8 cellular contexts compared by ENCODE assay signal in the genomic region with DNA sequence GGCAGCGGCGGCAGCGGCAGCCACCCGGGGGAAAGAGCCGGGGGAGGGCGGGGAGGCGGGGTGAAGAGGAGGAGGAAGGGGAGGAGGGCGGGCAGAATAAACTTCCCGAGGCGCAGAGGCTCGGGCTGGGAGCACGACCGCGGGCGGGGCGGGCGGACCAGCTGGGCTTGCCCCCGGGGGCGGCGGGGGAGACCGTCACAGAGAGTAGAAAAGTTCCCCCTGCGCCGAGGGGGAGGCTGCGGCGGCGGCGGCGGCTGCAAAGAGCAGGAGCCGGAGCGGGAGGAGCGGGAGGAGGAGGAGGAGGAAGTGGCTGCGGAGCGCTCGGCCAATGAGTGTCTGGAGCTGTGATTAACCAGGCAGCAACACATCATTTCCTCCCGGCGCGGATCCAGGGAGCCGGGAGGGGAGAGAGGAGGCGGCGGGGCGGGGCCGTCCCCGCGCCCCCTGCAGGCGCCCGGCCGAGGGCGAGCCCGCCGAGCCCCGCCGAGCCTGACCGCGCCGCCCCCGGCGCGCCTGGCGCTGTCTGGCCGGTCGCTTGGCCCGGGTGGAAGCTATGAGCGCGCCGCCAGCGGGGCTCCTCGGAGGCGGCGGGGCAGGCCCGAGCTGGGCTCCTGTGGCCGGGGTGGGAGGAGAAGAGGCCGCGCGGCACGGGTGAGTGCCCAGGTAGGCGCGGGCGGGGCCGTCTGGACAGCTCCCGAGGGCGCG. TPM values are rescaled to one million over a fixed set of nuclear protein-coding genes. Genes with fewer than 3 reads are reported as not detected.
A peak's percentile ranks its signal among the peaks of the same experiment; 100 is the strongest.
DNase-seq lines count a peak whose midpoint lies in the region; ATAC-seq and TF ChIP-seq lines count a peak whose summit lies in the region.

ACVR1 (minus strand) TSS at position 265 of the 705 bp plus-strand sequence. CDS start 76,837 bp downstream, outside the sequence.

- H3K4me3 ChIP-seq in DOHH2 (ENCODE audit: low read length): peak within 1 kb of the TSS; percentile 78
- H3K4me3 ChIP-seq in GM23338: peak within 1 kb of the TSS; percentile 90
- H3K4me3 ChIP-seq in fibroblast of pulmonary artery (replicated peaks; ENCODE audit: low read depth, low read length): peak within 1 kb of the TSS; percentile 72

- no peaks in the 10 kb centered on the region; the same call in 2 of the 3 replicates for H3K9me3 Mint-ChIP-seq in GM23338
- H3K9me3 Mint-ChIP-seq in natural killer cell: no peaks in the 10 kb centered on the region

- H3K4me2 ChIP-seq in DOHH2 (ENCODE audit: low read length) (peak within 1 kb of the TSS; percentile 95), GM23338 (peak within 1 kb of the TSS; percentile 95)

- TF ChIP-seq CTCF in DOHH2 (IDR thresholded peaks at IDR 0.05; ENCODE audit: low read depth, low read length, poor library complexity, severe bottlenecking): no peak
- peak in 1 of 2 experiments; percentile 11; a peak in 1 of 4 replicates for TF ChIP-seq CTCF in GM23338 (conservative IDR thresholded peaks at IDR 0.05; ENCODE audit: low read depth in 2 of 2)
- no peak for TF ChIP-seq CTCF in fibroblast of pulmonary artery (IDR thresholded peaks at IDR 0.05; ENCODE audit: low read length, missing control alignments)
- peak; percentile 14 for TF ChIP-seq CTCF in natural killer cell (IDR thresholded peaks at IDR 0.05)

- H3K9me2 ChIP-seq in DOHH2 (replicated peaks; ENCODE audit: control insufficient read depth, low read length): no peaks in the 10 kb centered on the region
- no peaks in the 10 kb centered on the region for H3K9me2 ChIP-seq in GM23338 (ENCODE audit: insufficient read depth)

- no peaks in the 10 kb centered on the region for H3K36me3 ChIP-seq in DOHH2 (ENCODE audit: control insufficient read depth, low read length)
- H3K36me3 ChIP-seq in GM23338 (ENCODE audit: insufficient read depth): no peaks in the 10 kb centered on the region

- no peaks in the 10 kb centered on the region; the same call in 2 of the 3 replicates for H3K36me3 Mint-ChIP-seq in GM23338 (ENCODE audit: low read depth)
- H3K36me3 Mint-ChIP-seq in natural killer cell: no peaks in the 10 kb centered on the region

- H3K27ac Mint-ChIP-seq in GM23338 (peak within 1 kb of the TSS; percentile 90), natural killer cell (peak within 1 kb of the TSS; percentile 46 to 86)

- H3K27me3 ChIP-seq in DOHH2 (ENCODE audit: control insufficient read depth, low read length) (no peaks in the 10 kb centered on the region), GM23338 (ENCODE audit: insufficient read depth) (peaks cover 6% of the 10 kb centered on the region; the same call in 1 of the 2 replicates)

- no peaks in the 10 kb centered on the region for H3K9me3 ChIP-seq in DOHH2 (ENCODE audit: control insufficient read depth, insufficient read depth, low read length)

- H3K4me3 Mint-ChIP-seq in GM23338 (peak within 1 kb of the TSS; percentile 96), natural killer cell (peak within 1 kb of the TSS; percentile 93)

- H3K27me3 Mint-ChIP-seq in GM23338 (ENCODE audit: insufficient read depth, low read depth, poor library complexity) (peaks cover 10% of the 10 kb centered on the region), natural killer cell (ENCODE audit: low read depth in 2 of 2) (no peaks in the 10 kb centered on the region)

- intact Hi-C loops in natural killer cell (cut with micrococcal nuclease): no loop called here

- DNase-seq in GM23338 (ENCODE audit: low spot score): peak; percentile 97
- peak; percentile 96 to 98 for DNase-seq in Kasumi-1 (lab: John Stamatoyannopoulos, UW)
- DNase-seq in SHP77 (lab: John Stamatoyannopoulos, UW): peak; percentile 62 to 82
- DNase-seq in activated effector memory CD4-positive, alpha-beta T cell treated with Interleukin-2 at 50 U/mL for 16 hours: peak; percentile 68
- peak; percentile 98 for DNase-seq in fibroblast of pulmonary artery (ENCODE audit: low read depth)
- DNase-seq in natural killer cell: peak; percentile 62
- DNase-seq in stimulated activated naive CD4-positive, alpha-beta T cell (lab: John Stamatoyannopoulos, UW): peak; percentile 72 to 84 (median 76)

- H3K4me1 ChIP-seq in DOHH2 (ENCODE audit: control insufficient read depth, low read length) (peaks cover 18% of the 10 kb centered on the region), GM23338 (ENCODE audit: insufficient read depth) (peaks cover 53% of the 10 kb centered on the region)

- H3K79me2 ChIP-seq in DOHH2 (ENCODE audit: control insufficient read depth, low read length) (peaks cover 17% of the 10 kb centered on the region), GM23338 (replicated peaks; ENCODE audit: insufficient read depth) (peaks cover 41% of the 10 kb centered on the region)

- ATAC-seq in GM23338 (peak; percentile 80), natural killer cell (peak; percentile 79 to 91 (median 85))

- H4K20me1 ChIP-seq in DOHH2 (ENCODE audit: control insufficient read depth, insufficient read depth, low read depth, low read length) (no peaks in the 10 kb centered on the region), GM23338 (replicated peaks; ENCODE audit: insufficient read depth) (peaks cover 29% of the 10 kb centered on the region)

- H3F3A ChIP-seq in DOHH2 (ENCODE audit: control insufficient read depth, insufficient read depth) (no peaks in the 10 kb centered on the region), GM23338 (replicated peaks; ENCODE audit: low read depth) (0 out of 2 replicates have a peak, but pooled peaks cover 4% of the 10 kb centered on the region)

- H3K27ac ChIP-seq in DOHH2 (ENCODE audit: low read depth, low read length) (peak within 1 kb of the TSS; percentile 57), GM23338 (ENCODE audit: low read depth) (peak within 1 kb of the TSS; percentile 90)

- peaks cover 50% of the 10 kb centered on the region for H3K4me1 Mint-ChIP-seq in GM23338
- peaks cover 14 to 20% of the 10 kb centered on the region in 2 donors for H3K4me1 Mint-ChIP-seq in natural killer cell

- H2AFZ ChIP-seq in GM23338: peak within 1 kb of the TSS; percentile 94

TF ChIP-seq in GM23338, 12 proteins besides CTCF, POLR2A, EP300 and RAD21:
- TF ChIP-seq, protein P1, sequence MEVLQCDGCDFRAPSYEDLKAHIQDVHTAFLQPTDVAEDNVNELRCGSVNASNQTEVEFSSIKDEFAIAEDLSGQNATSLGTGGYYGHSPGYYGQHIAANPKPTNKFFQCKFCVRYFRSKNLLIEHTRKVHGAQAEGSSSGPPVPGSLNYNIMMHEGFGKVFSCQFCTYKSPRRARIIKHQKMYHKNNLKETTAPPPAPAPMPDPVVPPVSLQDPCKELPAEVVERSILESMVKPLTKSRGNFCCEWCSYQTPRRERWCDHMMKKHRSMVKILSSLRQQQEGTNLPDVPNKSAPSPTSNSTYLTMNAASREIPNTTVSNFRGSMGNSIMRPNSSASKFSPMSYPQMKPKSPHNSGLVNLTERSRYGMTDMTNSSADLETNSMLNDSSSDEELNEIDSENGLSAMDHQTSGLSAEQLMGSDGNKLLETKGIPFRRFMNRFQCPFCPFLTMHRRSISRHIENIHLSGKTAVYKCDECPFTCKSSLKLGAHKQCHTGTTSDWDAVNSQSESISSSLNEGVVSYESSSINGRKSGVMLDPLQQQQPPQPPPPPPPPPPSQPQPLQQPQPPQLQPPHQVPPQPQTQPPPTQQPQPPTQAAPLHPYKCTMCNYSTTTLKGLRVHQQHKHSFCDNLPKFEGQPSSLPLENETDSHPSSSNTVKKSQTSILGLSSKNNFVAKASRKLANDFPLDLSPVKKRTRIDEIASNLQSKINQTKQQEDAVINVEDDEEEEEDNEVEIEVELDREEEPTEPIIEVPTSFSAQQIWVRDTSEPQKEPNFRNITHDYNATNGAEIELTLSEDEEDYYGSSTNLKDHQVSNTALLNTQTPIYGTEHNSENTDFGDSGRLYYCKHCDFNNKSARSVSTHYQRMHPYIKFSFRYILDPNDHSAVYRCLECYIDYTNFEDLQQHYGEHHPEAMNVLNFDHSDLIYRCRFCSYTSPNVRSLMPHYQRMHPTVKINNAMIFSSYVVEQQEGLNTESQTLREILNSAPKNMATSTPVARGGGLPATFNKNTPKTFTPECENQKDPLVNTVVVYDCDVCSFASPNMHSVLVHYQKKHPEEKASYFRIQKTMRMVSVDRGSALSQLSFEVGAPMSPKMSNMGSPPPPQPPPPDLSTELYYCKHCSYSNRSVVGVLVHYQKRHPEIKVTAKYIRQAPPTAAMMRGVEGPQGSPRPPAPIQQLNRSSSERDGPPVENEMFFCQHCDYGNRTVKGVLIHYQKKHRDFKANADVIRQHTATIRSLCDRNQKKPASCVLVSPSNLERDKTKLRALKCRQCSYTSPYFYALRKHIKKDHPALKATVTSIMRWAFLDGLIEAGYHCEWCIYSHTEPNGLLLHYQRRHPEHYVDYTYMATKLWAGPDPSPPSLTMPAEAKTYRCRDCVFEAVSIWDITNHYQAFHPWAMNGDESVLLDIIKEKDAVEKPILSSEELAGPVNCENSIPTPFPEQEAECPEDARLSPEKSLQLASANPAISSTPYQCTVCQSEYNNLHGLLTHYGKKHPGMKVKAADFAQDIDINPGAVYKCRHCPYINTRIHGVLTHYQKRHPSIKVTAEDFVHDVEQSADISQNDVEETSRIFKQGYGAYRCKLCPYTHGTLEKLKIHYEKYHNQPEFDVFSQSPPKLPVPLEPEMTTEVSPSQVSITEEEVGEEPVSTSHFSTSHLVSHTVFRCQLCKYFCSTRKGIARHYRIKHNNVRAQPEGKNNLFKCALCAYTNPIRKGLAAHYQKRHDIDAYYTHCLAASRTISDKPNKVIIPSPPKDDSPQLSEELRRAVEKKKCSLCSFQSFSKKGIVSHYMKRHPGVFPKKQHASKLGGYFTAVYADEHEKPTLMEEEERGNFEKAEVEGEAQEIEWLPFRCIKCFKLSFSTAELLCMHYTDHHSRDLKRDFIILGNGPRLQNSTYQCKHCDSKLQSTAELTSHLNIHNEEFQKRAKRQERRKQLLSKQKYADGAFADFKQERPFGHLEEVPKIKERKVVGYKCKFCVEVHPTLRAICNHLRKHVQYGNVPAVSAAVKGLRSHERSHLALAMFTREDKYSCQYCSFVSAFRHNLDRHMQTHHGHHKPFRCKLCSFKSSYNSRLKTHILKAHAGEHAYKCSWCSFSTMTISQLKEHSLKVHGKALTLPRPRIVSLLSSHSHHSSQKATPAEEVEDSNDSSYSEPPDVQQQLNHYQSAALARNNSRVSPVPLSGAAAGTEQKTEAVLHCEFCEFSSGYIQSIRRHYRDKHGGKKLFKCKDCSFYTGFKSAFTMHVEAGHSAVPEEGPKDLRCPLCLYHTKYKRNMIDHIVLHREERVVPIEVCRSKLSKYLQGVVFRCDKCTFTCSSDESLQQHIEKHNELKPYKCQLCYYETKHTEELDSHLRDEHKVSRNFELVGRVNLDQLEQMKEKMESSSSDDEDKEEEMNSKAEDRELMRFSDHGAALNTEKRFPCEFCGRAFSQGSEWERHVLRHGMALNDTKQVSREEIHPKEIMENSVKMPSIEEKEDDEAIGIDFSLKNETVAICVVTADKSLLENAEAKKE (CRISPR knock-in tag; IDR thresholded peaks at IDR 0.05): no peak
- TF ChIP-seq ZNF114 (CRISPR knock-in tag; IDR thresholded peaks at IDR 0.05) (no peak), NANOG (IDR thresholded peaks at IDR 0.05; ENCODE audit: borderline replicate concordance) (no peak), POLR2AphosphoS5 (IDR thresholded peaks at IDR 0.05; ENCODE audit: low read depth) (0 out of 2 replicates have a peak, but pooled peaks have one; percentile 48)

RNA-seq across cellular contexts. Expression of gene ACVR1, which starts in this region (rescaled TPM):
- 20.0 and 21.5 TPM in 2 replicates for total RNA-seq in GM23338 (2014; rRNA removed; shearing (Covaris generic))
- 8.9 and 9.2 TPM in 2 replicates for polyA plus RNA-seq in GM23338 (2016; fragmentation: Nextera tagmentation; extraction: Ambion mirVana)
- total RNA-seq in natural killer cell: 1 to 10 TPM; 3.3 to 6.9 (median 6.1) TPM

Comparison
In these comparisons a context has a peak if more than half of its experiments do, and no peak if none do; other contexts are left out.
1. Peak in every context shown above with its lines: DNase-seq, ATAC-seq, H3K4me3 ChIP-seq and H3K27ac ChIP-seq.